ENCODE assay signal across 9 cellular contexts in the genomic region with DNA sequence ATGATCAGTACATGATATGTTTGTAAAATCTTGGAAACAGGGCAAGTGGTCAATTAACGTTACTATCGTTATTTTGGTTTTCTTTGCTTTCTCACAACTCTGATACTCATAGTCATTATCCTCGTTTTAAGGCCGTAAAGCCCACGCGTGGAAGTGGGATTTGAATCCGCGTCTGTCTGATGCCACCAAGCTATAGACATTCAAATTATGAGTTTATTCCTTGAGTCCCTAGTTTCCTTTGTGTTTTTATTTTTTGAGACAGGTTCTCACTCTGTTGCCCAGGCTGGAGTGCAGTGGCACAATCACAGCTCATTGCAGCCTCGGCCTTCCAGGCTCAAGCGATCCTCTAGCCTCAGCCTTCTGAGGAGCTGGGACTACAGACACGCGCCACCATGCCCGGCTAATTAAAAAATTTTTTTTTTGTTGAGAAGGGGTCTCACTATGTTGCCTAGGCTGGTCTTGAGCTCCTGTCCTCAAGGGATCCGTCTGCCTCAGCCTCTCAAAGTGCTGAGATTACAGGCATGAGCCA. TPM values are rescaled to one million over a fixed set of nuclear protein-coding genes. Genes with fewer than 3 reads are reported as not detected.
DNase-seq lines count a peak whose midpoint lies in the region; ATAC-seq and TF ChIP-seq lines count a peak whose summit lies in the region.
"Had no signal": no experiment of that assay in that cellular context is flagged by ENCODE, and none has a peak within 500 bp of the region (broad histone marks: within the 10 kb centered on the region; RNA-seq: fewer than 3 reads in every experiment).

No MANE protein-coding gene starts in this region.

- peak overlapping the region; percentile 94 for H3K4me3 ChIP-seq in mononuclear cell (ENCODE audit: low read length)

- peak overlapping the region; percentile 98 for H3K4me3 Mint-ChIP-seq in stimulated activated naive CD8-positive, alpha-beta T cell treated with anti-CD3 and anti-CD28 coated beads, Interleukin-15, Interleukin-2, amounts not matched to agents 100 ng/mL and 50 ng/mL, for 24 hours
- H3K4me3 Mint-ChIP-seq in MCF 10A (ENCODE audit: unreplicated experiment), result peak overlapping the region; percentile 91

- H3K9me3 ChIP-seq in mononuclear cell (ENCODE audit: low read depth, low read length), result no peaks in the 10 kb centered on the region

- peak overlapping the region; percentile 93 for H3K27ac Mint-ChIP-seq in stimulated activated naive CD8-positive, alpha-beta T cell treated with anti-CD3 and anti-CD28 coated beads, Interleukin-15, Interleukin-2, amounts not matched to agents 100 ng/mL and 50 ng/mL, for 24 hours
- H3K27ac Mint-ChIP-seq in MCF 10A (ENCODE audit: low read depth, unreplicated experiment), result peak overlapping the region; percentile 91

- no TSS peak for BruUV-seq in MCF 10A (replicated peaks; lab: Mats Ljungman, UMichigan)

- DNase-seq in stimulated activated naive CD8-positive, alpha-beta T cell treated with anti-CD3 and anti-CD28 coated beads, Interleukin-15, Interleukin-2, amounts not matched to agents 100 U/mL and 50 U/mL, for 24 hours, result no peak
- DNase-seq in MCF 10A (ENCODE audit: unreplicated experiment) (no peak), medulla oblongata (ENCODE audit: extremely low spot score) (no peak), kidney glomerular epithelial cell (lab: John Stamatoyannopoulos, UW) (no peak), midbrain (lab: John Stamatoyannopoulos, UW) (no peak)
- no peak for DNase-seq in stimulated activated CD4-positive, alpha-beta T cell treated with anti-CD3 and anti-CD28 coated beads, Interleukin-15, amount 100 ng/mL, for 24 hours
- DNase-seq: MV-4-11 had no signal

- POLR2A ChIA-PET in MCF 10A (lab: Yijun Ruan, JAX), result interaction anchor here (0.8 to 3.4 kb wide), 13 partner anchors 9 to 138 kb away, joined by 3 to 24 read pairs (median 4); partner anchors contain the start of genes EARS2, PLK1 and UBFD1

- CTCF ChIA-PET in MCF 10A (lab: Yijun Ruan, JAX), result interaction anchor here (0.6 to 1.3 kb wide), 3 partner anchors 45 to 1264 kb away, joined by 3 to 4 read pairs (median 4); no protein-coding TSS in a partner anchor

- no peak for TF ChIP-seq CTCF in MCF 10A (IDR thresholded peaks at IDR 0.05; ENCODE audit: unreplicated experiment)

- peaks cover 41% of the 10 kb centered on the region for H3K4me1 Mint-ChIP-seq in stimulated activated naive CD8-positive, alpha-beta T cell treated with anti-CD3 and anti-CD28 coated beads, Interleukin-15, Interleukin-2, amounts not matched to agents 100 ng/mL and 50 ng/mL, for 24 hours (ENCODE audit: low read depth)
- peaks cover 12% of the 10 kb centered on the region for H3K4me1 Mint-ChIP-seq in MCF 10A (ENCODE audit: insufficient read depth, unreplicated experiment)

- no peak for ATAC-seq in stimulated activated naive CD8-positive, alpha-beta T cell treated with anti-CD3 and anti-CD28 coated beads, Interleukin-15, Interleukin-2, amounts not matched to agents 100 U/mL and 50 U/mL, for 24 hours

- no peaks in the 10 kb centered on the region for H3K27me3 Mint-ChIP-seq in stimulated activated naive CD8-positive, alpha-beta T cell treated with anti-CD3 and anti-CD28 coated beads, Interleukin-15, Interleukin-2, amounts not matched to agents 100 ng/mL and 50 ng/mL, for 24 hours
- no peaks in the 10 kb centered on the region for H3K27me3 Mint-ChIP-seq in MCF 10A (ENCODE audit: insufficient read depth, unreplicated experiment)

- peaks cover 52% of the 10 kb centered on the region for H3K36me3 Mint-ChIP-seq in stimulated activated naive CD8-positive, alpha-beta T cell treated with anti-CD3 and anti-CD28 coated beads, Interleukin-15, Interleukin-2, amounts not matched to agents 100 ng/mL and 50 ng/mL, for 24 hours (ENCODE audit: low read depth)
- peaks cover 71% of the 10 kb centered on the region for H3K36me3 Mint-ChIP-seq in MCF 10A (ENCODE audit: insufficient read depth, unreplicated experiment)

- H3K4me1 ChIP-seq in mononuclear cell (ENCODE audit: insufficient read depth, low read length), result peaks cover 27% of the 10 kb centered on the region

- intact Hi-C loops in MCF 10A (cut with micrococcal nuclease), result no loop called here

- no peaks in the 10 kb centered on the region for H3K9me3 Mint-ChIP-seq in stimulated activated naive CD8-positive, alpha-beta T cell treated with anti-CD3 and anti-CD28 coated beads, Interleukin-15, Interleukin-2, amounts not matched to agents 100 ng/mL and 50 ng/mL, for 24 hours
- H3K9me3 Mint-ChIP-seq in MCF 10A (ENCODE audit: unreplicated experiment), result no peaks in the 10 kb centered on the region

- no peaks in the 10 kb centered on the region for H3K27me3 ChIP-seq in mononuclear cell (ENCODE audit: insufficient read depth, low read length)

RNA-seq across cellular contexts. Expression of gene DCTN5, which starts 1.0 kb away (rescaled TPM):
- total RNA-seq in MCF 10A (2022), result 66.6 and 84.8 TPM in 2 replicates
- total RNA-seq in mononuclear cell, result 45.1 TPM

RNA-seq across cellular contexts. Expression of gene PALB2, which starts 1.2 kb away (rescaled TPM):
- total RNA-seq in MCF 10A (2022) (13.7 and 20.8 TPM in 2 replicates), mononuclear cell (10.2 TPM)

RNA-seq across cellular contexts. Expression of gene PLK1, which starts 36.4 kb away (rescaled TPM):
- total RNA-seq in MCF 10A (2022) (50.7 and 74.8 TPM in 2 replicates), mononuclear cell (0.84 TPM)

RNA-seq across cellular contexts. Expression of gene NDUFAB1, which starts 46.2 kb away (rescaled TPM):
- total RNA-seq in MCF 10A (2022), result 98.3 and 112 TPM in 2 replicates
- 22.7 TPM for total RNA-seq in mononuclear cell

Comparison
In these comparisons a context has a peak if more than half of its experiments do, and no peak if none do; other contexts are left out.
1. RNA of gene PLK1, which starts 36.4 kb away (total RNA-seq): 50.7 to 74.8 TPM in MCF 10A; 0.84 TPM in mononuclear cell (single experiment); every median in the first group is over 10 times any median in the second.